ENCODE assay signal across 19 cellular contexts in the genomic region with DNA sequence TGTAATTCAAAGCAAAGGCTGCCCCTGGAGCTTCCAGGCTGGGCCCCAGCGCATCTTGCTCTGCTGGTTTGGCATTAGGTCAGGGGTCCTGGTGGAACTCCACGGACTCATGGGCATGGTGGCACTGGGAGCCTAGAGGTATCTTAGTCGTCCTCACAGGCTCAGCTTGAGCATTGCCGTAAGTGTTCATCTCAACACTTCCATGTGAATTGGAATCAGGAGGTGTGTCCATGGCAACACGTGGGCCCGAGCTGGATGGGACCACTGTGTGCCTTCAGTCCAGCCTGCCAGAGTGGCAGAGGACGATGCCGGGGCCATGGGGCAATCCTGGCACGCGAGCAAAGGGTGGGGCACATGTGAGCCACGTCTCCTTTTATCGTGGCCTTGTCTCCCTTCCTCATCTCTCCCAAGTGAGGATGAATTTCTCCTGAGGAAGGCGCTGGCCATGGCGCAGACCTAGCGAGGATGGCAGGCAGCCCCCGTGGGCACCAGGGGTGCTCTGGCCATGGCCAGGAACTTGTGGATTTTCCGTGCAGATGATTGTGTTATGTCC. TPM values are rescaled to one million over a fixed set of nuclear protein-coding genes. Genes with fewer than 3 reads are reported as not detected.
DNase-seq lines count a peak whose midpoint lies in the region; ATAC-seq and TF ChIP-seq lines count a peak whose summit lies in the region.
"Had no signal": no experiment of that assay in that cellular context is flagged by ENCODE, and none has a peak within 500 bp of the region (broad histone marks: within the 10 kb centered on the region; RNA-seq: fewer than 3 reads in every experiment).

No MANE protein-coding gene starts in this region.

- H3K27me3 Mint-ChIP-seq in neural progenitor cell (ENCODE audit: insufficient read depth, low read depth): peaks cover 12% of the 10 kb centered on the region

- H2AFZ ChIP-seq in hepatocyte (no peak overlapping the region), neural progenitor cell (replicated peaks) (no peak overlapping the region)

- H3K79me2 ChIP-seq in hepatocyte (peaks cover 71% of the 10 kb centered on the region), neural progenitor cell (ENCODE audit: low read depth) (no peaks in the 10 kb centered on the region)

- peaks cover 61% of the 10 kb centered on the region for H3K4me1 Mint-ChIP-seq in neural progenitor cell

- 96% methylated on average over 17 of the region's 17 CpGs for WGBS in hepatocyte (ENCODE audit: low lambda C conversion rate, missing lambda C conversion rate)

- H3K9ac ChIP-seq in neural progenitor cell (no peak overlapping the region), subcutaneous abdominal adipose tissue (ENCODE audit: low read length in 5 of 5) (no peak overlapping the region)

- H3K9me3 ChIP-seq in hepatocyte (ENCODE audit: low read depth) (no peaks in the 10 kb centered on the region), neural progenitor cell (ENCODE audit: low read depth) (no peaks in the 10 kb centered on the region), subcutaneous abdominal adipose tissue (ENCODE audit: control insufficient read depth in 5 of 5, low read length in 5 of 5) (peaks cover 0 to 7% (median 6%) of the 10 kb centered on the region in 5 donors)
- H3K9me3 ChIP-seq: SJCRH30 had no signal

- H3K27ac Mint-ChIP-seq in neural progenitor cell: peak overlapping the region; percentile 64
- H3K27ac Mint-ChIP-seq: HFFc6 had no signal

- TF ChIP-seq CTCF in hepatocyte (IDR thresholded peaks at IDR 0.05; ENCODE audit: poor library complexity) (no peak), neural progenitor cell (IDR thresholded peaks at IDR 0.05) (no peak)

- no peaks in the 10 kb centered on the region for H3F3A ChIP-seq in neural progenitor cell (ENCODE audit: low read depth)

- H3K4me2 ChIP-seq in hepatocyte (peak overlapping the region; percentile 63), neural progenitor cell (no peak overlapping the region)

- no peaks in the 10 kb centered on the region for H3K36me3 ChIP-seq in hepatocyte (replicated peaks; ENCODE audit: insufficient read depth, low read depth)
- H3K36me3 ChIP-seq in neural progenitor cell: no peaks in the 10 kb centered on the region
- peaks cover 0 to 6% (median 0%) of the 10 kb centered on the region in 5 donors for H3K36me3 ChIP-seq in subcutaneous abdominal adipose tissue (ENCODE audit: control insufficient read depth in 5 of 5, insufficient read depth in 5 of 5, low read length in 5 of 5)
- H3K36me3 ChIP-seq: SJCRH30 had no signal

- H3K36me3 Mint-ChIP-seq in neural progenitor cell: peaks cover 13% of the 10 kb centered on the region

- no peaks in the 10 kb centered on the region for H3K9me2 ChIP-seq in hepatocyte (replicated peaks; ENCODE audit: insufficient read depth)

- H3K27me3 ChIP-seq in hepatocyte: no peaks in the 10 kb centered on the region
- no peaks in the 10 kb centered on the region for H3K27me3 ChIP-seq in neural progenitor cell
- no peaks in the 10 kb centered on the region for H3K27me3 ChIP-seq in subcutaneous abdominal adipose tissue (ENCODE audit: control insufficient read depth in 5 of 5, insufficient read depth in 4 of 5, low read length in 5 of 5)
- H3K27me3 ChIP-seq: SJCRH30 had no signal

- no peak overlapping the region for H3K4me3 ChIP-seq in hepatocyte
- no peak overlapping the region for H3K4me3 ChIP-seq in neural progenitor cell
- H3K4me3 ChIP-seq in subcutaneous abdominal adipose tissue (ENCODE audit: low read depth in 1 of 5, low read length in 5 of 5): no peak overlapping the region
- H3K4me3 ChIP-seq: SJCRH30 had no signal

- H3K4me1 ChIP-seq in hepatocyte (ENCODE audit: insufficient read depth): peaks cover 22% of the 10 kb centered on the region
- H3K4me1 ChIP-seq in neural progenitor cell: no peaks in the 10 kb centered on the region
- peaks cover 3 to 30% (median 22%) of the 10 kb centered on the region in 5 donors for H3K4me1 ChIP-seq in subcutaneous abdominal adipose tissue (ENCODE audit: control insufficient read depth in 5 of 5, insufficient read depth in 5 of 5, low read length in 5 of 5)
- H3K4me1 ChIP-seq: SJCRH30 had no signal

- intact Hi-C loops in Right ventricle myocardium inferior (cut with DNase I): loop anchor here (2.0 kb wide), 1 partner anchor 27 kb away; no protein-coding TSS in a partner anchor

- ATAC-seq in Right ventricle myocardium inferior (peak; percentile 34), GM18867 (IDR thresholded peaks at IDR 0.05; ENCODE audit: unreplicated experiment) (no peak), GM19328 (IDR thresholded peaks at IDR 0.05; ENCODE audit: unreplicated experiment) (no peak)
- ATAC-seq: CD8-positive, alpha-beta T cell had no signal

- DNase-seq in Right ventricle myocardium inferior (ENCODE audit: missing footprints) (no peak), hepatocyte (ENCODE audit: low spot score) (no peak), neural progenitor cell (ENCODE audit: low spot score) (no peak), middle frontal gyrus (ENCODE audit: extremely low spot score, low spot score) (no peak), NCI-H146 treated with DMSO at 0.1 percent for 48 hours (lab: John Stamatoyannopoulos, UW; ENCODE audit: unreplicated experiment) (no peak)
- DNase-seq: ACHN; CD8-positive, alpha-beta T cell; DND-41; GF-D8; GOT3; HFFc6; KG1; NCI-H1048; NCI-H187; NCI-H2171 treated with DMSO at 0.1 percent for 48 hours; SJCRH30 had no signal

- no peak overlapping the region for H3K4me3 Mint-ChIP-seq in neural progenitor cell
- H3K4me3 Mint-ChIP-seq: CD8-positive, alpha-beta T cell; HFFc6 had no signal

- H3K9me3 Mint-ChIP-seq in neural progenitor cell: peaks cover 6% of the 10 kb centered on the region

- H4K20me1 ChIP-seq in hepatocyte (ENCODE audit: insufficient read depth, poor library complexity, severe bottlenecking): peaks cover 19% of the 10 kb centered on the region
- H4K20me1 ChIP-seq in neural progenitor cell (ENCODE audit: low read depth): no peaks in the 10 kb centered on the region

- peak overlapping the region; percentile 61 for H3K27ac ChIP-seq in hepatocyte
- no peak overlapping the region for H3K27ac ChIP-seq in neural progenitor cell
- peak overlapping the region; percentile 37 for H3K27ac ChIP-seq in subcutaneous abdominal adipose tissue (ENCODE audit: low read depth, low read length)
- H3K27ac ChIP-seq: SJCRH30 had no signal

RNA-seq across cellular contexts. Expression of a gene that starts 47.0 kb away (rescaled TPM):
- total RNA-seq in Right ventricle myocardium inferior (93.4 TPM), hepatocyte (51.2 and 63.9 TPM in 2 replicates), neural progenitor cell (ENCODE audit: low replicate concordance) (7.8 and 8.7 TPM in 2 replicates)
- 31.7 and 41.0 TPM in 2 replicates for polyA plus RNA-seq in hepatocyte
